Comparison of ENCODE assay signal across 20 cellular contexts in genomic region chr15:94692697-94693096, GRCh38.
"Had no signal": no experiment of that assay in that cellular context is flagged by ENCODE, and none has a peak within 500 bp of the region (broad histone marks: within the 10 kb centered on the region; RNA-seq: fewer than 3 reads in every experiment).

No MANE protein-coding gene starts in this region.

- H3K9me3 ChIP-seq: body of pancreas, neutrophil, pancreas, upper lobe of right lung had no signal

- H3K4me1 ChIP-seq: body of pancreas, pancreas, upper lobe of right lung had no signal

- H3K27me3 ChIP-seq: body of pancreas, neutrophil, pancreas, upper lobe of right lung had no signal

- H3K4me3 ChIP-seq: body of pancreas, dorsolateral prefrontal cortex, pancreas, upper lobe of right lung had no signal

- DNase-seq: activated CD4-positive, alpha-beta T cell treated with anti-CD3 and anti-CD28 coated beads, Interleukin-2, amount 10 ng/mL, durations not matched to agents 7 days and 5 days; activated CD8-positive, alpha-beta memory T cell treated with anti-CD3 and anti-CD28 coated beads, Interleukin-2, amount 10 ng/mL, durations not matched to agents 7 days and 5 days; activated CD8-positive, alpha-beta T cell treated with anti-CD3 and anti-CD28 coated beads for 36 hours; activated effector memory CD4-positive, alpha-beta T cell treated with anti-CD3 and anti-CD28 coated beads, Interleukin-2, amount 50 U/mL, for 16 hours; activated naive CD4-positive, alpha-beta T cell treated with anti-CD3 and anti-CD28 coated beads, Interleukin-2, amount 50 U/mL, for 16 hours; activated naive CD8-positive, alpha-beta T cell treated with anti-CD3 and anti-CD28 coated beads, Interleukin-2, amount 50 U/mL, for 24 hours; activated T-cell treated with anti-CD3 and anti-CD28 coated beads for 4 hours; body of pancreas; caudate nucleus; dorsolateral prefrontal cortex; effector memory CD8-positive, alpha-beta T cell; left ventricle myocardium superior; pancreas; right cardiac atrium; stimulated activated CD4-positive, alpha-beta T cell treated with anti-CD3 and anti-CD28 coated beads, Interleukin-4, amount 100 ng/mL, for 24 hours; stimulated activated naive CD4-positive, alpha-beta T cell treated with Interleukin-2 at 50 U/mL for 16 hours; T-cell; upper lobe of right lung had no signal

- H3K36me3 ChIP-seq: neutrophil, pancreas, upper lobe of right lung had no signal

- H3K27ac ChIP-seq: body of pancreas, dorsolateral prefrontal cortex, neutrophil, pancreas, upper lobe of right lung, VCaP had no signal
